23 cellular contexts compared by ENCODE assay signal in the genomic region with DNA sequence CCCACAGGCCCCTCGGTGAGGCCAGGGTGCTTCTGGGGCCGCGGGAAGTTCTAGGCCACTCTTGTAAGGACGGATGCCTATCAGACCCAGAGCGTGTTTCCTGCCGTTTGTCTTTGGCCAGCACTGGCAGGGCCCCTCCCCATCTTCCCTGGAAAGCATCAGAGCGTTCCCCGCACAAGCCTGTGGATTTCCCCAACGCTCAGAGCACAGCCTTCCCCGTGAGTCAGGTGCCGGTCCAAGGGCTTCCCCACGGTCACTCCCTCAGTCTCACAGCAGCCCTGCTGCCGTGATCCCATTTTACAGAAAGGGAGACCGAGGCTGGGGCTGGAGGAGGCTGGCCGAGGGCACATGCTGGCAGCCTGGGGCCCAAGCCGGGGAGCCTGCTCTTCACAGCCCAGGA.
"Had no signal": no experiment of that assay in that cellular context is flagged by ENCODE, and none has a peak within 500 bp of the region (broad histone marks: within the 10 kb centered on the region; RNA-seq: fewer than 3 reads in every experiment).

No MANE protein-coding gene starts in this region.

- ATAC-seq: effector memory CD8-positive, alpha-beta T cell; gastroesophageal sphincter; left colon; left ventricle myocardium superior had no signal

- H3K36me3 ChIP-seq: thoracic aorta had no signal

- H3K27ac ChIP-seq: epithelial cell of prostate, esophagus squamous epithelium, neutrophil, skin epidermis, thoracic aorta, transverse colon had no signal

- H3K27ac Mint-ChIP-seq: dendritic cell treated with granulocyte-macrophage colony-stimulating factor and Interleukin-4, amounts not matched to agents 40 ng/mL and 50 ng/mL, for 4 days; effector memory CD8-positive, alpha-beta T cell; naive B cell; nephron had no signal

- H3K4me1 ChIP-seq: gastroesophageal sphincter, sigmoid colon, transverse colon had no signal

- H3K27me3 ChIP-seq: esophagus squamous epithelium, gastroesophageal sphincter, neutrophil, sigmoid colon, stomach, transverse colon had no signal

- H3K9me3 Mint-ChIP-seq: dendritic cell treated with granulocyte-macrophage colony-stimulating factor and Interleukin-4, amounts not matched to agents 40 ng/mL and 50 ng/mL, for 4 days; effector memory CD8-positive, alpha-beta T cell had no signal

- DNase-seq: effector memory CD8-positive, alpha-beta T cell; esophagus squamous epithelium; foreskin fibroblast; kidney; left colon; left ventricle myocardium superior; mesendoderm; naive B cell; sigmoid colon; stimulated activated CD4-positive, alpha-beta T cell treated with anti-CD3 and anti-CD28 coated beads, Interleukin-2, amount 100 ng/mL, for 24 hours; stimulated activated CD4-positive, alpha-beta T cell treated with anti-CD3 and anti-CD28 coated beads, Interleukin-4, amount 100 ng/mL, for 4 hours; stimulated activated naive CD4-positive, alpha-beta T cell; stomach; substantia nigra; transverse colon had no signal

- H3K9me3 ChIP-seq: neutrophil, sigmoid colon, stomach, thoracic aorta, transverse colon had no signal

- H3K4me3 Mint-ChIP-seq: dendritic cell treated with granulocyte-macrophage colony-stimulating factor and Interleukin-4, amounts not matched to agents 40 ng/mL and 50 ng/mL, for 4 days; effector memory CD8-positive, alpha-beta T cell; naive B cell; nephron had no signal

- H3K4me3 ChIP-seq: esophagus squamous epithelium, gastroesophageal sphincter, lung, sigmoid colon, skin epidermis, stomach, thoracic aorta, transverse colon had no signal

- H3K4me1 Mint-ChIP-seq: naive B cell, nephron had no signal
